8 cellular contexts compared by ENCODE assay signal in the genomic region with DNA sequence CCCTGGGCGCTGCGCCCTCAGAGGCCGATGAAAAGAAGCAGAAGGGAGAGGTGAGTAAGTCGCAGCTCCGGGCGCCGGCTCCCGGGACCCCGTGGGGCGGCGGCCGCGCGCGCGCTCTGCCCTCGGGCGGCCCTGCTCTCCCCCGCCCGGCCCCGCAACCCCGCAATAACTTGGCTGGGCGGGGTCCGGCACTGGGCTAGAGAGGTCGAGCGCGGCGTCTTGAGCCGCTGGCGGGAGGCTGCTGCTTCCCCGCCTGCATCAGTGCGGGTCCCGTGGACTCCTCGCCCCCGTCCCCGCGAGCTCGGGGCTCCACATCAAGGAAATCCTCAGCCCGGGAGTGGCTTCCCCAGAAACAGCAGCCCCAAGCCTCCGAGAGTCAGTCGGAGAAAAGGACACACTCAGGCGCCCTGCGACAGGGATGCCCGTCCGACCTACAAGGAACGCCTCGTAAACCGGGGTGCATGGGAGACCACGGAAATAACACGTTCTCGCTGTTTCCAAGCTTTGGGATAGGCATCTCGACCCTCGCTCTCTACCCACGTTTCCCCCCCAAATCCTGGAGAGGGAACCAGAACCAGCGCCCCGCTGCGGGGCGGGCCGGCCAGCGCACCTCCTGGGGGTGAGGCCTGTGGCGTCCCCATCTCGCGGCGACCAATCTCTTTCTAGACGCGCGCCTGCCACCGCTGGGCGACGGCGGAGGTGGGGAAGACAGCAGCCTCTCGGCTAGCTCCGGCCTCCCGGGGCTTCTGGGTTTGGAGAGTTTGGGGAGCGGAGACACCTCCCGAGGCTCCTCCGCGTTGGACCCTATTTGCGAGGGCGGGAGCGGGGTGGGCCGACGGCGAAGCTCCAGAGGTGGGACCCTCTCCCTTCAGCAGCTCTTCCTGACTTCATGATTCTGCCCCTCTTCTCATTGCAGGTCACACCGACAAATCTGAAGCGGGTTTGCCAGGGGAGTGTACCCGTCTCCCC. TPM values are rescaled to one million over a fixed set of nuclear protein-coding genes. Genes with fewer than 3 reads are reported as not detected.
DNase-seq lines count a peak whose midpoint lies in the region; ATAC-seq and TF ChIP-seq lines count a peak whose summit lies in the region.

No MANE protein-coding gene starts in this region.

- DNase-seq in NCI-H1436 (lab: John Stamatoyannopoulos, UW) (peak; percentile 70), activated B cell treated with CpG ODN at 0.5 μM for 24 hours (peak; percentile 73), chondrocyte (ENCODE audit: low spot score) (no peak), left lobe of liver (ENCODE audit: low spot score) (peak; percentile 70), NCI-H2081 treated with DMSO at 0.1 percent for 48 hours (lab: John Stamatoyannopoulos, UW) (no peak)
- DNase-seq in stimulated activated CD4-positive, alpha-beta T cell treated with anti-CD3 and anti-CD28 coated beads, Interleukin-4, amount 100 ng/mL, for 48 hours (ENCODE audit: low read depth in 2 of 2) = peak; percentile 73 to 77

- intact Hi-C loops in activated B cell treated with CpG ODN at 0.5 μM for 24 hours (cut with micrococcal nuclease) = loop anchor here (1.0 to 10.0 kb wide), 11 partner anchors 13 to 1745 kb away; a partner anchor contains a TSS

- peaks cover 2% of the 10 kb centered on the region for H3K36me3 Mint-ChIP-seq in activated B cell treated with CpG ODN at 0.5 μM for 24 hours (ENCODE audit: low read depth)
- H3K36me3 Mint-ChIP-seq in chondrocyte (ENCODE audit: low read depth) = peaks cover 6% of the 10 kb centered on the region

- POLR2A ChIA-PET in activated B cell treated with CpG ODN at 0.5 μM for 24 hours (lab: Charles Lee) = interaction anchor here (0.6 to 4.0 kb wide), 17 partner anchors 9 to 757 kb away, joined by 3 to 13 read pairs (median 3); a partner anchor contains a TSS

- peak; percentile 58 for TF ChIP-seq CTCF in GM12873 (IDR thresholded peaks at IDR 0.05; ENCODE audit: insufficient read depth, low read depth, low read length, missing control alignments)
- TF ChIP-seq CTCF in activated B cell treated with CpG ODN at 0.5 μM for 24 hours (IDR thresholded peaks at IDR 0.05) = no peak
- TF ChIP-seq CTCF in chondrocyte (IDR thresholded peaks at IDR 0.05) = peak; percentile 60

- CTCF ChIA-PET in activated B cell treated with CpG ODN at 0.5 μM for 24 hours (lab: Charles Lee) = interaction anchor here (0.8 to 3.3 kb wide), 9 partner anchors 12 to 363 kb away, joined by 3 to 19 read pairs (median 4); a partner anchor contains a TSS

- H3K27ac Mint-ChIP-seq in activated B cell treated with CpG ODN at 0.5 μM for 24 hours (peak overlapping the region; percentile 97), chondrocyte (ENCODE audit: unreplicated experiment) (peak overlapping the region; percentile 91)

- H3K9me3 Mint-ChIP-seq in activated B cell treated with CpG ODN at 0.5 μM for 24 hours (no peaks in the 10 kb centered on the region), chondrocyte (ENCODE audit: low read depth) (no peaks in the 10 kb centered on the region)

- peak; percentile 28 for ATAC-seq in HG02588 (IDR thresholded peaks at IDR 0.05; ENCODE audit: unreplicated experiment)
- ATAC-seq in activated B cell treated with CpG ODN at 0.5 μM for 24 hours (ENCODE audit: low read depth) = peak; percentile 58
- ATAC-seq in left lobe of liver = peak; percentile 39

- H3K27me3 Mint-ChIP-seq in activated B cell treated with CpG ODN at 0.5 μM for 24 hours (no peaks in the 10 kb centered on the region), chondrocyte (ENCODE audit: low read depth) (no peaks in the 10 kb centered on the region)

- H3K4me1 Mint-ChIP-seq in activated B cell treated with CpG ODN at 0.5 μM for 24 hours (peaks cover 36% of the 10 kb centered on the region), chondrocyte (ENCODE audit: low read depth) (peaks cover 25% of the 10 kb centered on the region)

- peak overlapping the region; percentile 97 for H3K4me3 Mint-ChIP-seq in activated B cell treated with CpG ODN at 0.5 μM for 24 hours
- peak overlapping the region; percentile 89 for H3K4me3 Mint-ChIP-seq in chondrocyte (ENCODE audit: unreplicated experiment)

RNA-seq across cellular contexts. Expression of a gene that starts 0.8 kb away (rescaled TPM):
- total RNA-seq in activated B cell treated with CpG ODN at 0.5 μM for 24 hours (11.0 and 11.2 TPM in 2 replicates), chondrocyte (10.2 to 16.7 TPM (median 11.7 TPM) in 3 replicates), left lobe of liver (31.2 TPM)

RNA-seq across cellular contexts. Expression of a gene that starts 0.9 kb away (rescaled TPM):
- total RNA-seq in activated B cell treated with CpG ODN at 0.5 μM for 24 hours = 65.1 and 71.2 TPM in 2 replicates
- total RNA-seq in chondrocyte = 44.6 to 49.8 TPM (median 48.3 TPM) in 3 replicates
- total RNA-seq in left lobe of liver = 84.2 TPM

RNA-seq across cellular contexts. Expression of a gene that starts 21.8 kb away (rescaled TPM):
- 41.7 and 45.3 TPM in 2 replicates for total RNA-seq in activated B cell treated with CpG ODN at 0.5 μM for 24 hours
- total RNA-seq in chondrocyte = 32.1 to 37.7 TPM (median 35.7 TPM) in 3 replicates
- 9.4 TPM for total RNA-seq in left lobe of liver

RNA-seq across cellular contexts. Expression of a gene that starts 25.3 kb away (rescaled TPM):
- total RNA-seq in activated B cell treated with CpG ODN at 0.5 μM for 24 hours (3.5 and 5.2 TPM in 2 replicates), chondrocyte (21.6 to 27.1 TPM (median 24.5 TPM) in 3 replicates), left lobe of liver (1.3 TPM)

RNA-seq across cellular contexts. Expression of a gene that starts 55.1 kb away (rescaled TPM):
- total RNA-seq in activated B cell treated with CpG ODN at 0.5 μM for 24 hours (4.1 and 5.1 TPM in 2 replicates), chondrocyte (6.7 to 7.6 TPM (median 7.2 TPM) in 3 replicates), left lobe of liver (0.35 TPM)

Comparison
In these comparisons a context has a peak if more than half of its experiments do, and no peak if none do; other contexts are left out.
1. DNase-seq: peak in NCI-H1436 (single experiment), activated B cell treated with CpG ODN at 0.5 μM for 24 hours (single experiment), left lobe of liver (single experiment) and stimulated activated CD4-positive, alpha-beta T cell treated with anti-CD3 and anti-CD28 coated beads, Interleukin-4, amount 100 ng/mL, for 48 hours (2 of 2); none in chondrocyte (single experiment) and NCI-H2081 treated with DMSO at 0.1 percent for 48 hours (single experiment).
2. Peak in every context shown above with its lines, with median percentiles within 50 percentile points of each other: ATAC-seq.